7 cellular contexts compared by ENCODE assay signal in genomic region chr5:126843375-126843774, GRCh38.
DNase-seq lines count a peak whose midpoint lies in the region; ATAC-seq lines count a peak whose summit lies in the region.
"Not testable (repeated sequence)": the region's sequence is repeated elsewhere in the genome, so short reads cannot be mapped to it uniquely, and the experiment has no call there.

No MANE protein-coding gene starts in this region.

- not testable (repeated sequence) for H3K36me3 ChIP-seq in H7 (replicated peaks; ENCODE audit: control insufficient read depth, insufficient read depth, low read length)

- not testable (repeated sequence) for H3K27me3 ChIP-seq in H7 (ENCODE audit: control insufficient read depth, insufficient read depth, low read length)

- H3K9me3 Mint-ChIP-seq in activated CD8-positive, alpha-beta memory T cell treated with anti-CD3 and anti-CD28 coated beads, Interleukin-2, amount 10 ng/mL, durations not matched to agents 7 days and 5 days (ENCODE audit: low read depth); central memory CD8-positive, alpha-beta T cell; naive thymus-derived CD8-positive, alpha-beta T cell; stimulated activated memory B cell treated with anti-CD40 and anti-IgM and Interleukin-4, amounts not matched to agents 10 μg/mL and 1 μg/mL and 100 μg/mL, for 72 hours: not testable (repeated sequence)

- ATAC-seq in T-helper 17 cell; activated CD8-positive, alpha-beta memory T cell treated with anti-CD3 and anti-CD28 coated beads, Interleukin-2, amount 10 ng/mL, durations not matched to agents 7 days and 5 days; central memory CD8-positive, alpha-beta T cell (replicated peaks; ENCODE audit: extremely low read depth, poor library complexity, severe bottlenecking); naive thymus-derived CD8-positive, alpha-beta T cell; stimulated activated memory B cell treated with anti-CD40 and anti-IgM and Interleukin-4, amounts not matched to agents 10 μg/mL and 1 μg/mL and 100 μg/mL, for 72 hours: not testable (repeated sequence)

- peaks cover 14% of the 10 kb centered on the region for H3K4me1 Mint-ChIP-seq in T-helper 17 cell
- peaks cover 32% of the 10 kb centered on the region for H3K4me1 Mint-ChIP-seq in activated CD8-positive, alpha-beta memory T cell treated with anti-CD3 and anti-CD28 coated beads, Interleukin-2, amount 10 ng/mL, durations not matched to agents 7 days and 5 days
- peaks cover 17% of the 10 kb centered on the region for H3K4me1 Mint-ChIP-seq in central memory CD8-positive, alpha-beta T cell
- H3K4me1 Mint-ChIP-seq in naive thymus-derived CD8-positive, alpha-beta T cell = peaks cover 3 to 41% (median 21%) of the 10 kb centered on the region in 4 donors
- H3K4me1 Mint-ChIP-seq in stimulated activated memory B cell treated with anti-CD40 and anti-IgM and Interleukin-4, amounts not matched to agents 10 μg/mL and 1 μg/mL and 100 μg/mL, for 72 hours = peaks cover 40% of the 10 kb centered on the region

- H3K27me3 Mint-ChIP-seq in T-helper 17 cell; activated CD8-positive, alpha-beta memory T cell treated with anti-CD3 and anti-CD28 coated beads, Interleukin-2, amount 10 ng/mL, durations not matched to agents 7 days and 5 days; central memory CD8-positive, alpha-beta T cell; naive thymus-derived CD8-positive, alpha-beta T cell; stimulated activated memory B cell treated with anti-CD40 and anti-IgM and Interleukin-4, amounts not matched to agents 10 μg/mL and 1 μg/mL and 100 μg/mL, for 72 hours: not testable (repeated sequence)

- POLR2A ChIA-PET in naive thymus-derived CD8-positive, alpha-beta T cell (lab: Charles Lee) = not testable (repeated sequence)

- H3K27ac Mint-ChIP-seq in T-helper 17 cell = peak overlapping the region; percentile 32
- H3K27ac Mint-ChIP-seq in activated CD8-positive, alpha-beta memory T cell treated with anti-CD3 and anti-CD28 coated beads, Interleukin-2, amount 10 ng/mL, durations not matched to agents 7 days and 5 days = peak overlapping the region; percentile 42
- H3K27ac Mint-ChIP-seq in central memory CD8-positive, alpha-beta T cell (ENCODE audit: low read depth) = peak overlapping the region; percentile 71
- H3K27ac Mint-ChIP-seq in naive thymus-derived CD8-positive, alpha-beta T cell = peak overlapping the region in 9 of 10 donors; percentile 1 to 99 (median 32)
- peak overlapping the region; percentile 81 for H3K27ac Mint-ChIP-seq in stimulated activated memory B cell treated with anti-CD40 and anti-IgM and Interleukin-4, amounts not matched to agents 10 μg/mL and 1 μg/mL and 100 μg/mL, for 72 hours

- CTCF ChIA-PET in activated CD8-positive, alpha-beta memory T cell treated with anti-CD3 and anti-CD28 coated beads, Interleukin-2, amount 10 ng/mL, durations not matched to agents 7 days and 5 days (lab: Charles Lee) = not testable (repeated sequence)

- not testable (repeated sequence) for DNase-seq in H7; T-helper 17 cell; activated CD8-positive, alpha-beta memory T cell treated with anti-CD3 and anti-CD28 coated beads, Interleukin-2, amount 10 ng/mL, durations not matched to agents 7 days and 5 days; central memory CD8-positive, alpha-beta T cell (ENCODE audit: low spot score in 2 of 2); naive thymus-derived CD8-positive, alpha-beta T cell

- H3K9me3 ChIP-seq in T-helper 17 cell (ENCODE audit: control insufficient read depth, low read length, poor library complexity, severe bottlenecking) = not testable (repeated sequence)

- H3K36me3 Mint-ChIP-seq in T-helper 17 cell (ENCODE audit: low read depth); central memory CD8-positive, alpha-beta T cell (ENCODE audit: insufficient read depth); naive thymus-derived CD8-positive, alpha-beta T cell: not testable (repeated sequence)
- H3K36me3 Mint-ChIP-seq in activated CD8-positive, alpha-beta memory T cell treated with anti-CD3 and anti-CD28 coated beads, Interleukin-2, amount 10 ng/mL, durations not matched to agents 7 days and 5 days = peaks cover 15% of the 10 kb centered on the region
- H3K36me3 Mint-ChIP-seq in stimulated activated memory B cell treated with anti-CD40 and anti-IgM and Interleukin-4, amounts not matched to agents 10 μg/mL and 1 μg/mL and 100 μg/mL, for 72 hours = peaks cover 47% of the 10 kb centered on the region

- not testable (repeated sequence) for H3K4me3 Mint-ChIP-seq in T-helper 17 cell; activated CD8-positive, alpha-beta memory T cell treated with anti-CD3 and anti-CD28 coated beads, Interleukin-2, amount 10 ng/mL, durations not matched to agents 7 days and 5 days; naive thymus-derived CD8-positive, alpha-beta T cell; stimulated activated memory B cell treated with anti-CD40 and anti-IgM and Interleukin-4, amounts not matched to agents 10 μg/mL and 1 μg/mL and 100 μg/mL, for 72 hours
- H3K4me3 Mint-ChIP-seq in central memory CD8-positive, alpha-beta T cell = peak overlapping the region; percentile 51

- peak overlapping the region; percentile 33 for H3K4me3 ChIP-seq in H7 (ENCODE audit: insufficient read depth, low read depth, low read length)
- peak overlapping the region; percentile 20 for H3K4me3 ChIP-seq in iPS-11a (ENCODE audit: low read depth, low read length)
